8 cellular contexts compared by ENCODE assay signal in genomic region chr12:102478416-102479098, GRCh38.
DNase-seq lines count a peak whose midpoint lies in the region; ATAC-seq and TF ChIP-seq lines count a peak whose summit lies in the region.

No MANE protein-coding gene starts in this region.

- H3K27ac Mint-ChIP-seq in stimulated activated naive CD8-positive, alpha-beta T cell treated with anti-CD3 and anti-CD28 coated beads, Interleukin-15, amount 100 ng/mL, for 72 hours, result no peak overlapping the region

- H3K9me3 Mint-ChIP-seq in stimulated activated naive CD8-positive, alpha-beta T cell treated with anti-CD3 and anti-CD28 coated beads, Interleukin-15, amount 100 ng/mL, for 72 hours, result no peaks in the 10 kb centered on the region

- TF ChIP-seq CTCF in brain microvascular endothelial cell (IDR thresholded peaks at IDR 0.05; ENCODE audit: low read depth, low read length, missing control alignments), result no peak

- DNase-seq in activated T-cell treated with anti-CD3 and anti-CD28 coated beads for 48 hours (ENCODE audit: low read depth) (peak; percentile 20), activated T-cell treated with anti-CD3 and anti-CD28 coated beads for 4 hours (no peak), NCI-H2029 treated with DMSO at 0.1 percent for 48 hours (lab: John Stamatoyannopoulos, UW) (peak; percentile 31), glomerular visceral epithelial cell (ENCODE audit: extremely low spot score) (peak; percentile 30), anterior cingulate cortex (lab: John Stamatoyannopoulos, UW) (no peak), brain microvascular endothelial cell (no peak)
- DNase-seq in stimulated activated naive CD8-positive, alpha-beta T cell treated with anti-CD3 and anti-CD28 coated beads, Interleukin-15, amount 100 ng/mL, for 72 hours, result peak; percentile 52 to 70

- peak; percentile 66 for ATAC-seq in GM21825 (IDR thresholded peaks at IDR 0.05; ENCODE audit: unreplicated experiment)
- ATAC-seq in stimulated activated naive CD8-positive, alpha-beta T cell treated with anti-CD3 and anti-CD28 coated beads, Interleukin-15, amount 100 ng/mL, for 72 hours, result peak; percentile 89

- H3K36me3 ChIP-seq in brain microvascular endothelial cell (replicated peaks), result no peaks in the 10 kb centered on the region

- in situ Hi-C loops in brain microvascular endothelial cell (cut with HindIII; ENCODE audit: low pct_ligation_motif_present, low sequenced_read_pairs), result no loop called here

- H3K27ac ChIP-seq in brain microvascular endothelial cell, result no peak overlapping the region

- no peaks in the 10 kb centered on the region for H3K27me3 ChIP-seq in brain microvascular endothelial cell (replicated peaks)

- H3K27me3 Mint-ChIP-seq in stimulated activated naive CD8-positive, alpha-beta T cell treated with anti-CD3 and anti-CD28 coated beads, Interleukin-15, amount 100 ng/mL, for 72 hours, result no peaks in the 10 kb centered on the region

- no peak overlapping the region for H3K4me3 ChIP-seq in brain microvascular endothelial cell (ENCODE audit: low read depth, low read length)

- H3K4me1 Mint-ChIP-seq in stimulated activated naive CD8-positive, alpha-beta T cell treated with anti-CD3 and anti-CD28 coated beads, Interleukin-15, amount 100 ng/mL, for 72 hours, result no peaks in the 10 kb centered on the region

- no peak overlapping the region for H3K4me3 Mint-ChIP-seq in stimulated activated naive CD8-positive, alpha-beta T cell treated with anti-CD3 and anti-CD28 coated beads, Interleukin-15, amount 100 ng/mL, for 72 hours

Comparison
In these comparisons a context has a peak if more than half of its experiments do, and no peak if none do; other contexts are left out.
1. DNase-seq: peak in activated T-cell treated with anti-CD3 and anti-CD28 coated beads for 48 hours (single experiment), NCI-H2029 treated with DMSO at 0.1 percent for 48 hours (single experiment), glomerular visceral epithelial cell (single experiment) and stimulated activated naive CD8-positive, alpha-beta T cell treated with anti-CD3 and anti-CD28 coated beads, Interleukin-15, amount 100 ng/mL, for 72 hours (2 of 2); none in activated T-cell treated with anti-CD3 and anti-CD28 coated beads for 4 hours (single experiment), anterior cingulate cortex (0 of 58) and brain microvascular endothelial cell (single experiment).